In genomic region chr1:23704834-23705495, GRCh38 we compare ENCODE assay signal across 17 cellular contexts. TPM values are rescaled to one million over a fixed set of nuclear protein-coding genes. Genes with fewer than 3 reads are reported as not detected.
DNase-seq lines count a peak whose midpoint lies in the region; ATAC-seq and TF ChIP-seq lines count a peak whose summit lies in the region.
"Had no signal": no experiment of that assay in that cellular context is flagged by ENCODE, and none has a peak within 500 bp of the region (broad histone marks: within the 10 kb centered on the region; RNA-seq: fewer than 3 reads in every experiment).

No MANE protein-coding gene starts in this region.

- H3K9me3 Mint-ChIP-seq in endodermal cell: no peaks in the 10 kb centered on the region
- H3K9me3 Mint-ChIP-seq: CD4-positive, CD25-positive, alpha-beta regulatory T cell had no signal

- CTCF ChIA-PET in HEK293 (lab: Yijun Ruan, JAX): interaction anchor here (0.5 to 0.6 kb wide), 3 partner anchors 25 to 209 kb away, joined by 3 to 6 read pairs (median 3); no protein-coding TSS in a partner anchor

- whole genome bisulfite sequencing in endodermal cell (ENCODE audit: insufficient coverage in 1 of 2, insufficient read length in 1 of 2), 2 experiments: 87 to 93% methylated on average over 4 to 6 of the region's 6 CpGs

- DNase-seq in endodermal cell (no peak), mucosa of descending colon (no peak), NCI-H187 (lab: John Stamatoyannopoulos, UW) (no peak), BE2C (no peak)
- no peak for DNase-seq in stimulated activated naive CD4-positive, alpha-beta T cell treated with Interleukin-2 at 50 U/mL for 16 hours (lab: John Stamatoyannopoulos, UW)
- DNase-seq: AML-193; Calu3; CD4-positive, CD25-positive, alpha-beta regulatory T cell; DMS79; GM23248; MM.1S; NCI-H2029; NCI-H2227 treated with DMSO at 0.1 percent for 48 hours; NCI-H526 had no signal

- H3K4me3 Mint-ChIP-seq in endodermal cell: no peak overlapping the region
- H3K4me3 Mint-ChIP-seq: CD4-positive, CD25-positive, alpha-beta regulatory T cell had no signal

- peak overlapping the region; percentile 68 for H3K27ac Mint-ChIP-seq in endodermal cell

- H3K4me3 ChIP-seq in HEK293 (ENCODE audit: low read depth, low read length) (no peak overlapping the region), endodermal cell (ENCODE audit: low read length) (no peak overlapping the region), mucosa of descending colon (no peak overlapping the region), BE2C (ENCODE audit: low read depth, low read length) (no peak overlapping the region)
- H3K4me3 ChIP-seq: GM23248 had no signal

- POLR2A ChIA-PET in HEK293 (lab: Yijun Ruan, JAX): interaction anchor here (0.6 kb wide), 1 partner anchor 361 kb away, joined by 3 read pairs; the partner anchor contains the start of gene HNRNPR

- no peak overlapping the region for H3K9ac ChIP-seq in endodermal cell (ENCODE audit: extremely low read depth, low read length, poor library complexity, severe bottlenecking)
- H3K9ac ChIP-seq: GM23248 had no signal

- H3K27ac ChIP-seq in 22Rv1 (peak overlapping the region; percentile 46), HEK293 (ENCODE audit: extremely low read depth, low read depth, low read length) (no peak overlapping the region), endodermal cell (ENCODE audit: low read depth, low read length) (no peak overlapping the region)
- H3K27ac ChIP-seq: GM23248 had no signal

- no peaks in the 10 kb centered on the region for H3K9me3 ChIP-seq in HEK293 (ENCODE audit: control insufficient read depth, insufficient read depth, low read depth, low read length)
- H3K9me3 ChIP-seq in endodermal cell (ENCODE audit: control insufficient read depth, low read length): no peaks in the 10 kb centered on the region
- no peaks in the 10 kb centered on the region for H3K9me3 ChIP-seq in mucosa of descending colon
- no peaks in the 10 kb centered on the region for H3K9me3 ChIP-seq in BE2C

- H3K36me3 ChIP-seq in HEK293 (ENCODE audit: control insufficient read depth in 2 of 2, insufficient read depth in 1 of 2, low read length in 2 of 2) (peaks cover 31 to 73% of the 10 kb centered on the region in 2 experiments), endodermal cell (ENCODE audit: control insufficient read depth, insufficient read depth, low read length) (peaks cover 45% of the 10 kb centered on the region), mucosa of descending colon (ENCODE audit: low read depth) (peaks cover 7% of the 10 kb centered on the region), BE2C (peaks cover 16% of the 10 kb centered on the region)

- intact Hi-C loops in mucosa of descending colon (cut with DNase I, micrococcal nuclease): no loop called here

- H3K4me1 Mint-ChIP-seq in endodermal cell: peaks cover 8% of the 10 kb centered on the region

- ATAC-seq in mucosa of descending colon: peak; percentile 13
- no peak for ATAC-seq in GM19035 (IDR thresholded peaks at IDR 0.05; ENCODE audit: unreplicated experiment)

- H3K27me3 ChIP-seq in endodermal cell (ENCODE audit: control insufficient read depth, insufficient read depth, low read length, poor library complexity, severe bottlenecking) (no peaks in the 10 kb centered on the region), BE2C (no peaks in the 10 kb centered on the region)

- no peaks in the 10 kb centered on the region for H3K4me1 ChIP-seq in HEK293 (ENCODE audit: control insufficient read depth, insufficient read depth, low read length)
- no peaks in the 10 kb centered on the region for H3K4me1 ChIP-seq in endodermal cell (ENCODE audit: control insufficient read depth, insufficient read depth, low read length)
- no peaks in the 10 kb centered on the region for H3K4me1 ChIP-seq in mucosa of descending colon (ENCODE audit: low read depth)
- no peaks in the 10 kb centered on the region for H3K4me1 ChIP-seq in BE2C

- TF ChIP-seq CTCF in 22Rv1 (IDR thresholded peaks at IDR 0.05) (no peak), HEK293 (tag by site-specific recombination; IDR thresholded peaks at IDR 0.05) (no peak), endodermal cell (conservative IDR thresholded peaks at IDR 0.05) (no peak), mucosa of descending colon (IDR thresholded peaks at IDR 0.05) (no peak), BE2C (IDR thresholded peaks at IDR 0.05; ENCODE audit: low read depth, low read length) (no peak)

- peaks cover 54% of the 10 kb centered on the region for H3K36me3 Mint-ChIP-seq in endodermal cell (ENCODE audit: low read depth)

- no peaks in the 10 kb centered on the region for H3K27me3 Mint-ChIP-seq in endodermal cell (ENCODE audit: insufficient read depth)
- H3K27me3 Mint-ChIP-seq: CD4-positive, CD25-positive, alpha-beta regulatory T cell had no signal

TF ChIP-seq in HEK293, 187 proteins besides CTCF, POLR2A, EP300 and RAD21:
- TF ChIP-seq ZNF366 (tag by site-specific recombination; conservative IDR thresholded peaks at IDR 0.05) (no peak), ZNF600 (tag by site-specific recombination; IDR thresholded peaks at IDR 0.05) (peak; percentile 70)
TF ChIP-seq in HEK293: peak in this region for 1.

RNA-seq across cellular contexts. Expression of gene RPL11, which starts 13.4 kb away (rescaled TPM):
- total RNA-seq in endodermal cell (1,000 to 10,000 TPM; 1,338 to 1,473 TPM), mucosa of descending colon (100 to 1,000 TPM; 729 to 882 (median 820) TPM)
- 1,683 TPM for polyA plus RNA-seq in endodermal cell (2013, experiment 1 of 2)
- 1,573 TPM for polyA plus RNA-seq in endodermal cell (2013, experiment 2 of 2)
- polyA plus RNA-seq in BE2C (2012; ENCODE audit: insufficient read depth, insufficient read length, low read depth): 773 TPM

RNA-seq across cellular contexts. Expression of gene ELOA, which starts 38.3 kb away (rescaled TPM):
- total RNA-seq in endodermal cell (10 to 100 TPM; 33.3 to 42.4 TPM), mucosa of descending colon (10 to 100 TPM; 32.9 to 35.5 (median 35.1) TPM)
- 28.2 TPM for polyA plus RNA-seq in endodermal cell (2013, experiment 1 of 2)
- polyA plus RNA-seq in endodermal cell (2013, experiment 2 of 2): 26.4 TPM
- 22.1 TPM for polyA plus RNA-seq in BE2C (2012; ENCODE audit: insufficient read depth, insufficient read length, low read depth)
